Comparison of ENCODE assay signal across 3 cellular contexts in the genomic region with DNA sequence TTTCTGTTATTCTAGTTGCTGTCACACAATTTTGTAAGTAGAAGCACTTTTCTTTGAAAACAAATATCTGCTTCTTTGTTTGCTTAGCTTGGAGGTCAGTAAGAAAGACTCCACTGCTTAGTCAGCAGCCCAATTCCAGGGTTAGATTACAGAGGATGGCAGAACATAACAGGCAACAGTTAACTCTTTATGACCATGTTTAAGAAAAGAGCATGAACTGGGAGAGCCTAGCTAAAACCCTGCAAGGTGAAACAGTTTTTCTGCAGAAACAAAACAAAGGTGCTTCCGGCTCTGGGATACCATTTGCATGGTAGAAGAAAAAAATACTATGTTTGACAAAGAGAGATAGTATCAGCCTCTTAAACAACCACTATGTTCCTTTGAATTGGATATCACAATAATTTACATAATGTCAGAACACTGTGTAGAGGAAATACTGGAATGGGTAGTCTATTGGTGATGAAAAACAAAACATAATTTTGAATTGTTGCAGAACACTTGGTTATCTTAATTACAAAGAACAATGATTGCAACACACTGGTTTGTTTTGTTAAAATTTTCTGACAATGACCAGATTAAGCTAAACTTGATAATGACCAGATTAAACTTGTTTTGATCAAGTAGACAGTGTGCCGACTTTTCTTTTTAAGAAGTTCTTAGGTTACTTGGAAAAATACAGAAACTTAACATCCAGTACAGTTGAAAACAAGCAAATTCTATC.
A peak's percentile ranks its signal among the peaks of the same experiment; 100 is the strongest.
TF ChIP-seq lines count a peak whose summit lies in the region.

No MANE protein-coding gene starts in this region.

TF ChIP-seq in A549, 52 proteins besides CTCF, POLR2A, EP300 and RAD21 (continued from another document):
- TF ChIP-seq HOXB13 (CRISPR knock-in tag; IDR thresholded peaks at IDR 0.05; ENCODE audit: low read depth) (no peak), ATOH8 (CRISPR knock-in tag; IDR thresholded peaks at IDR 0.05; ENCODE audit: low read depth) (no peak), HOXB5 (CRISPR knock-in tag; IDR thresholded peaks at IDR 0.05) (no peak), ZFP36 (IDR thresholded peaks at IDR 0.05; ENCODE audit: borderline replicate concordance, partially characterized antibody) (no peak), NFE2L2 (conservative IDR thresholded peaks at IDR 0.05; ENCODE audit: low read length) (no peak), BCL3 (IDR thresholded peaks at IDR 0.05) (no peak), EHF (CRISPR knock-in tag; IDR thresholded peaks at IDR 0.05) (no peak), CHD2 (IDR thresholded peaks at IDR 0.05; ENCODE audit: low read length, partially characterized antibody) (no peak), ZSCAN20 (CRISPR knock-in tag; IDR thresholded peaks at IDR 0.05) (no peak), JUNB (IDR thresholded peaks at IDR 0.05) (no peak), RFX5 (IDR thresholded peaks at IDR 0.05) (no peak), BHLHE40 (IDR thresholded peaks at IDR 0.05; ENCODE audit: low read depth, low read length) (no peak), MAFK (IDR thresholded peaks at IDR 0.05; ENCODE audit: partially characterized antibody) (no peak), HES2 (IDR thresholded peaks at IDR 0.05) (no peak), TFCP2L1 (CRISPR knock-in tag; IDR thresholded peaks at IDR 0.05) (no peak), SMC3 (IDR thresholded peaks at IDR 0.05) (no peak), MAZ (IDR thresholded peaks at IDR 0.05; ENCODE audit: borderline replicate concordance, low read depth, low read length) (no peak)
- TF ChIP-seq, protein P1, sequence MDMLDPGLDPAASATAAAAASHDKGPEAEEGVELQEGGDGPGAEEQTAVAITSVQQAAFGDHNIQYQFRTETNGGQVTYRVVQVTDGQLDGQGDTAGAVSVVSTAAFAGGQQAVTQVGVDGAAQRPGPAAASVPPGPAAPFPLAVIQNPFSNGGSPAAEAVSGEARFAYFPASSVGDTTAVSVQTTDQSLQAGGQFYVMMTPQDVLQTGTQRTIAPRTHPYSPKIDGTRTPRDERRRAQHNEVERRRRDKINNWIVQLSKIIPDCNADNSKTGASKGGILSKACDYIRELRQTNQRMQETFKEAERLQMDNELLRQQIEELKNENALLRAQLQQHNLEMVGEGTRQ (IDR thresholded peaks at IDR 0.05), result no peak
- TF ChIP-seq, protein P2, sequence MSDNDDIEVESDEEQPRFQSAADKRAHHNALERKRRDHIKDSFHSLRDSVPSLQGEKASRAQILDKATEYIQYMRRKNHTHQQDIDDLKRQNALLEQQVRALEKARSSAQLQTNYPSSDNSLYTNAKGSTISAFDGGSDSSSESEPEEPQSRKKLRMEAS (IDR thresholded peaks at IDR 0.05), result no peak

TF ChIP-seq in IMR-90, 13 proteins besides CTCF, POLR2A, EP300 and RAD21 (continued from another document):
- TF ChIP-seq CEBPB (IDR thresholded peaks at IDR 0.05; ENCODE audit: low read depth, low read length) (peak; percentile 34; the same call in 1 of the 2 replicates), CHD1 (IDR thresholded peaks at IDR 0.05; ENCODE audit: low read depth, low read length) (no peak), FOS (IDR thresholded peaks at IDR 0.05; ENCODE audit: low read depth, low read length) (no peak), NFE2L2 (IDR thresholded peaks at IDR 0.05; ENCODE audit: low read depth, low read length) (no peak), RCOR1 (IDR thresholded peaks at IDR 0.05; ENCODE audit: insufficient replicate concordance, low read length) (no peak)
- TF ChIP-seq, protein P1 (IDR thresholded peaks at IDR 0.05; ENCODE audit: low read depth, low read length), result no peak
- TF ChIP-seq, protein P3, sequence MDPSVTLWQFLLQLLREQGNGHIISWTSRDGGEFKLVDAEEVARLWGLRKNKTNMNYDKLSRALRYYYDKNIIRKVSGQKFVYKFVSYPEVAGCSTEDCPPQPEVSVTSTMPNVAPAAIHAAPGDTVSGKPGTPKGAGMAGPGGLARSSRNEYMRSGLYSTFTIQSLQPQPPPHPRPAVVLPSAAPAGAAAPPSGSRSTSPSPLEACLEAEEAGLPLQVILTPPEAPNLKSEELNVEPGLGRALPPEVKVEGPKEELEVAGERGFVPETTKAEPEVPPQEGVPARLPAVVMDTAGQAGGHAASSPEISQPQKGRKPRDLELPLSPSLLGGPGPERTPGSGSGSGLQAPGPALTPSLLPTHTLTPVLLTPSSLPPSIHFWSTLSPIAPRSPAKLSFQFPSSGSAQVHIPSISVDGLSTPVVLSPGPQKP (IDR thresholded peaks at IDR 0.05; ENCODE audit: borderline replicate concordance, low read depth, low read length), result no peak

TF ChIP-seq in liver, 16 proteins besides CTCF, POLR2A, EP300 and RAD21 (continued from another document):
- TF ChIP-seq RXRA (IDR thresholded peaks at IDR 0.05) (peak in 1 of 2 donors; percentile 5), NR2F2 (IDR thresholded peaks at IDR 0.05) (peak; percentile 17), SP1 (IDR thresholded peaks at IDR 0.05) (peak; percentile 8)
- TF ChIP-seq, protein P4, sequence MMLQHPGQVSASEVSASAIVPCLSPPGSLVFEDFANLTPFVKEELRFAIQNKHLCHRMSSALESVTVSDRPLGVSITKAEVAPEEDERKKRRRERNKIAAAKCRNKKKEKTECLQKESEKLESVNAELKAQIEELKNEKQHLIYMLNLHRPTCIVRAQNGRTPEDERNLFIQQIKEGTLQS (IDR thresholded peaks at IDR 0.05), result no peak
